In the genomic region with DNA sequence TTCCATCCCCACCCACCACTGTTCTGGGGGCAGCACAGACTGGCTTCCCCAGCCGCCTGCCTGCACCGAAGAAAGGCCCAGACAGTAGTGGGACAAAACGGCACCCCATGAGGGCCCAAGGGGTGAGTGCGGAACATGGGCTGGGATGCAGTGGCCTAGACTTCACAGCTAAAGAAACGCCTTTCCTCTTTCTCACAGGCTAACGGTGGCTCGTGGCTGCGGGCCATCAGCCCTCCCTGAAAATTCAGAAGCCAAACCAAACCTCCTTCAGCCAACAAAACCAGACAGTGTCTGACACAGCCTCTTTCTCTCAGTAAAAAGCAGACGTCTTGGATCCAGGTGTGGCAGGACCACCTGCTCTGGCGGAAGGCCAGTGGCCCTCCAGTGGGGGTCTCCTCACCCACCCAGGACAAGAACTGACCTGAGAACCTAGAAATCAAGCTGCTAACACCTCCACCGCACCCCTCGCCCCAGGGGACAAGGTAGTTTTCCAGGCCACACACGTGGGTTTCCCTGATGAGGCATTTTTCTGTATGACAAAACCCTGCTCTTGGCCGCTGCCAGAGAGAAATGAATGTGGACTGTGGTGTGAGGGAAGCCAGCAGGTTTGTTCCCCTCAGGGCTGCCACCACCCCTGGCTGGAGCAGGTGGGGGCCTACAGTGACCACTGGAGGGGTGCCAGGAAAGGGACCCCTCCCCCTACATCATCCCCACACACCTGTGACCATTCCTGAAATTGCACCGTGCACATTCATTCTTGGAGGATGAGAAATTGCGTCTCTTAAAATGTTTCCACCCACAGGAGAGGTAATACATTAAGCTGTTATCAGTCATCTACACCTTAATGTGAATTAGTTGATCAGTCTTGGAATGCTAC, we compare ENCODE assay signal across 17 cellular contexts.
DNase-seq lines count a peak whose midpoint lies in the region; FAIRE-seq and TF ChIP-seq lines count a peak whose summit lies in the region.
"Had no signal": no experiment of that assay in that cellular context is flagged by ENCODE, and none has a peak within 500 bp of the region (broad histone marks: within the 10 kb centered on the region; RNA-seq: fewer than 3 reads in every experiment).

No MANE protein-coding gene starts in this region.

- peaks cover 14% of the 10 kb centered on the region for H3K4me1 ChIP-seq in keratinocyte (ENCODE audit: control insufficient read depth, extremely low read depth, insufficient read depth, low read length)
- H3K4me1 ChIP-seq: SJCRH30 had no signal

- H3K4me3 ChIP-seq in keratinocyte (ENCODE audit: control insufficient read depth in 2 of 3, extremely low read depth in 1 of 3, insufficient read depth in 2 of 3, low read depth in 1 of 3, low read length in 3 of 3): no peak overlapping the region
- H3K4me3 ChIP-seq: coronary artery, SJCRH30 had no signal

- no peaks in the 10 kb centered on the region for H3K9me1 ChIP-seq in keratinocyte (ENCODE audit: control insufficient read depth, extremely low read depth, insufficient read depth, low read length)

- H3K9me3 ChIP-seq in keratinocyte (ENCODE audit: control insufficient read depth, low read depth, low read length): no peaks in the 10 kb centered on the region
- H3K9me3 ChIP-seq: SJCRH30 had no signal

- H4K20me1 ChIP-seq in keratinocyte (ENCODE audit: control insufficient read depth, extremely low read depth, insufficient read depth, low read length): no peaks in the 10 kb centered on the region

- H3K9me3 Mint-ChIP-seq in activated CD4-positive, alpha-beta T cell treated with anti-CD3 and anti-CD28 coated beads, Interleukin-2, amount 10 ng/mL, durations not matched to agents 24 days and 14 days: no peaks in the 10 kb centered on the region
- H3K9me3 Mint-ChIP-seq in T-helper 2 cell treated with Interferon-gamma antibody and Interleukin-4, amounts not matched to agents 5 μg/mL and 100 μg/mL, for 36 hours: no peaks in the 10 kb centered on the region
- H3K9me3 Mint-ChIP-seq: activated naive CD8-positive, alpha-beta T cell treated with anti-CD3 and anti-CD28 coated beads, Interleukin-2, amount 50 U/mL, for 24 hours; HFFc6 had no signal

- H3K79me2 ChIP-seq in keratinocyte (ENCODE audit: control insufficient read depth, insufficient read depth, low read length): no peaks in the 10 kb centered on the region

- peak overlapping the region; percentile 17 for H3K27ac Mint-ChIP-seq in activated CD4-positive, alpha-beta T cell treated with anti-CD3 and anti-CD28 coated beads, Interleukin-2, amount 10 ng/mL, durations not matched to agents 24 days and 14 days
- no peak overlapping the region for H3K27ac Mint-ChIP-seq in T-helper 2 cell treated with Interferon-gamma antibody and Interleukin-4, amounts not matched to agents 5 μg/mL and 100 μg/mL, for 36 hours
- H3K27ac Mint-ChIP-seq: activated CD8-positive, alpha-beta memory T cell treated with anti-CD3 and anti-CD28 coated beads, Interleukin-2, amount 10 ng/mL, durations not matched to agents 7 days and 5 days; activated naive CD8-positive, alpha-beta T cell treated with anti-CD3 and anti-CD28 coated beads, Interleukin-2, amount 50 U/mL, for 24 hours; HFFc6 had no signal

- H3K9ac ChIP-seq in keratinocyte (ENCODE audit: control insufficient read depth, extremely low read depth, insufficient read depth, low read length): no peak overlapping the region

- H3K27me3 Mint-ChIP-seq in activated CD4-positive, alpha-beta T cell treated with anti-CD3 and anti-CD28 coated beads, Interleukin-2, amount 10 ng/mL, durations not matched to agents 24 days and 14 days: no peaks in the 10 kb centered on the region
- no peaks in the 10 kb centered on the region for H3K27me3 Mint-ChIP-seq in T-helper 2 cell treated with Interferon-gamma antibody and Interleukin-4, amounts not matched to agents 5 μg/mL and 100 μg/mL, for 36 hours (ENCODE audit: low read depth)
- H3K27me3 Mint-ChIP-seq: activated CD8-positive, alpha-beta memory T cell treated with anti-CD3 and anti-CD28 coated beads, Interleukin-2, amount 10 ng/mL, durations not matched to agents 7 days and 5 days; activated naive CD8-positive, alpha-beta T cell treated with anti-CD3 and anti-CD28 coated beads, Interleukin-2, amount 50 U/mL, for 24 hours had no signal

- H3K27me3 ChIP-seq in keratinocyte (ENCODE audit: control insufficient read depth, extremely low read depth, insufficient read depth, low read length): no peaks in the 10 kb centered on the region
- H3K27me3 ChIP-seq: SJCRH30 had no signal

- H2AFZ ChIP-seq in keratinocyte (ENCODE audit: control insufficient read depth, low read length): no peak overlapping the region

- H3K36me3 ChIP-seq in keratinocyte (ENCODE audit: control insufficient read depth in 2 of 2, extremely low read depth in 1 of 2, insufficient read depth in 2 of 2, low read length in 2 of 2): no peaks in the 10 kb centered on the region
- H3K36me3 ChIP-seq: SJCRH30 had no signal

- no peak for FAIRE-seq in keratinocyte (lab: Jason Lieb, UNC)
- FAIRE-seq: A204.1 had no signal

- H3K4me3 Mint-ChIP-seq in activated CD4-positive, alpha-beta T cell treated with anti-CD3 and anti-CD28 coated beads, Interleukin-2, amount 10 ng/mL, durations not matched to agents 24 days and 14 days: no peak overlapping the region
- H3K4me3 Mint-ChIP-seq in T-helper 2 cell treated with Interferon-gamma antibody and Interleukin-4, amounts not matched to agents 5 μg/mL and 100 μg/mL, for 36 hours: no peak overlapping the region
- H3K4me3 Mint-ChIP-seq: activated CD8-positive, alpha-beta memory T cell treated with anti-CD3 and anti-CD28 coated beads, Interleukin-2, amount 10 ng/mL, durations not matched to agents 7 days and 5 days; activated naive CD8-positive, alpha-beta T cell treated with anti-CD3 and anti-CD28 coated beads, Interleukin-2, amount 50 U/mL, for 24 hours; HFFc6 had no signal

- H3K4me2 ChIP-seq in keratinocyte (ENCODE audit: control insufficient read depth, extremely low read depth, insufficient read depth, low read depth, low read length): peak overlapping the region; percentile 13

- TF ChIP-seq CTCF in keratinocyte (optimal IDR thresholded peaks at IDR 0.05 in 1 of 3, IDR thresholded peaks at IDR 0.05 in 1 of 3, conservative IDR thresholded peaks at IDR 0.05 in 1 of 3; ENCODE audit: extremely low read depth in 1 of 3, insufficient read depth in 2 of 3, low read length in 3 of 3): no peak

- intact Hi-C loops in activated CD4-positive, alpha-beta T cell treated with anti-CD3 and anti-CD28 coated beads, Interleukin-2, amount 10 ng/mL, durations not matched to agents 24 days and 14 days (cut with micrococcal nuclease): no loop called here

- H3K27ac ChIP-seq in keratinocyte (ENCODE audit: control insufficient read depth, insufficient read depth, low read length): peak overlapping the region; percentile 43
- H3K27ac ChIP-seq: coronary artery, SJCRH30 had no signal

- peaks cover 8% of the 10 kb centered on the region for H3K4me1 Mint-ChIP-seq in activated CD4-positive, alpha-beta T cell treated with anti-CD3 and anti-CD28 coated beads, Interleukin-2, amount 10 ng/mL, durations not matched to agents 24 days and 14 days
- peaks cover 17% of the 10 kb centered on the region for H3K4me1 Mint-ChIP-seq in T-helper 2 cell treated with Interferon-gamma antibody and Interleukin-4, amounts not matched to agents 5 μg/mL and 100 μg/mL, for 36 hours (ENCODE audit: low read depth)

- DNase-seq in activated CD4-positive, alpha-beta T cell treated with anti-CD3 and anti-CD28 coated beads, Interleukin-2, amount 10 ng/mL, durations not matched to agents 24 days and 14 days: no peak
- no peak for DNase-seq in activated CD4-positive, alpha-beta T cell treated with anti-CD3 and anti-CD28 coated beads for 48 hours
- DNase-seq in astrocyte of the hippocampus (ENCODE audit: low read depth, low spot score) (peak; percentile 81), keratinocyte (ENCODE audit: low read depth, low spot score) (no peak), activated gamma-delta T cell treated with Interleukin-2 at 50 U/mL for 16 hours (no peak)
- DNase-seq in stimulated activated CD8-positive, alpha-beta memory T cell treated with anti-CD3 and anti-CD28 coated beads, Interleukin-4, amount 100 ng/mL, for 48 hours: peak; percentile 36
- no peak for DNase-seq in stimulated activated CD4-positive, alpha-beta T cell treated with anti-CD3 and anti-CD28 coated beads, Interleukin-4, amount 100 ng/mL, for 4 hours
- DNase-seq in T-helper 2 cell treated with Interferon-gamma antibody and Interleukin-4, amounts not matched to agents 5 μg/mL and 100 μg/mL, for 36 hours (ENCODE audit: low spot score): no peak
- DNase-seq: activated CD8-positive, alpha-beta memory T cell treated with anti-CD3 and anti-CD28 coated beads, Interleukin-2, amount 10 ng/mL, durations not matched to agents 7 days and 5 days; activated naive CD8-positive, alpha-beta T cell treated with anti-CD3 and anti-CD28 coated beads, Interleukin-2, amount 50 U/mL, for 24 hours; foreskin melanocyte; HFFc6; NCI-H1417 treated with DMSO at 0.1 percent for 48 hours; NCI-H526; SJCRH30 had no signal

- dilution Hi-C loops in keratinocyte (cut with MboI; ENCODE audit: extremely low pct_ligation_motif_present, low sequenced_read_pairs): no loop called here

- no peaks in the 10 kb centered on the region for H3K36me3 Mint-ChIP-seq in activated CD4-positive, alpha-beta T cell treated with anti-CD3 and anti-CD28 coated beads, Interleukin-2, amount 10 ng/mL, durations not matched to agents 24 days and 14 days (ENCODE audit: low read depth)
- H3K36me3 Mint-ChIP-seq in T-helper 2 cell treated with Interferon-gamma antibody and Interleukin-4, amounts not matched to agents 5 μg/mL and 100 μg/mL, for 36 hours (ENCODE audit: low read depth): no peaks in the 10 kb centered on the region
- H3K36me3 Mint-ChIP-seq: activated CD8-positive, alpha-beta memory T cell treated with anti-CD3 and anti-CD28 coated beads, Interleukin-2, amount 10 ng/mL, durations not matched to agents 7 days and 5 days had no signal

Comparison
In these comparisons a context has a peak if more than half of its experiments do, and no peak if none do; other contexts are left out.
1. DNase-seq: peak in astrocyte of the hippocampus (single experiment) and stimulated activated CD8-positive, alpha-beta memory T cell treated with anti-CD3 and anti-CD28 coated beads, Interleukin-4, amount 100 ng/mL, for 48 hours (single experiment); none in activated CD4-positive, alpha-beta T cell treated with anti-CD3 and anti-CD28 coated beads, Interleukin-2, amount 10 ng/mL, durations not matched to agents 24 days and 14 days (single experiment), activated CD4-positive, alpha-beta T cell treated with anti-CD3 and anti-CD28 coated beads for 48 hours (single experiment), keratinocyte (single experiment), stimulated activated CD4-positive, alpha-beta T cell treated with anti-CD3 and anti-CD28 coated beads, Interleukin-4, amount 100 ng/mL, for 4 hours (0 of 2), T-helper 2 cell treated with Interferon-gamma antibody and Interleukin-4, amounts not matched to agents 5 μg/mL and 100 μg/mL, for 36 hours (single experiment) and activated gamma-delta T cell treated with Interleukin-2 at 50 U/mL for 16 hours (single experiment).